ENCODE assay signal across 9 cellular contexts in genomic region chr7:143391462-143392404, GRCh38. TPM values are rescaled to one million over a fixed set of nuclear protein-coding genes. Genes with fewer than 3 reads are reported as not detected.
DNase-seq lines count a peak whose midpoint lies in the region; FAIRE-seq and TF ChIP-seq lines count a peak whose summit lies in the region.
"Had no signal": no experiment of that assay in that cellular context is flagged by ENCODE, and none has a peak within 500 bp of the region (broad histone marks: within the 10 kb centered on the region; RNA-seq: fewer than 3 reads in every experiment).

No MANE protein-coding gene starts in this region.

- H3K27ac Mint-ChIP-seq in endothelial cell (ENCODE audit: unreplicated experiment), result peak overlapping the region; percentile 71

- H3K27me3 Mint-ChIP-seq in endothelial cell (ENCODE audit: unreplicated experiment), result peaks cover 14% of the 10 kb centered on the region

- WGBS in mesodermal cell (ENCODE audit: insufficient coverage in 2 of 2), 2 experiments, result 89 to 94% methylated on average over 21 to 24 of the region's 24 CpGs
- 59 to 69% methylated on average over 14 to 23 of the region's 24 CpGs for WGBS in thyroid gland, 2 donors

- H3K27ac ChIP-seq in Peyer's patch, result peak overlapping the region; percentile 65 to 83 (median 75)
- peak overlapping the region; percentile 49 for H3K27ac ChIP-seq in mesodermal cell (ENCODE audit: low read depth, low read length, severe bottlenecking)
- H3K27ac ChIP-seq in thyroid gland, result peak overlapping the region; percentile 11 to 78 (median 68)
- H3K27ac ChIP-seq in effector memory CD4-positive, alpha-beta T cell (ENCODE audit: insufficient read depth, low read length, poor library complexity, severe bottlenecking), result no peak overlapping the region

- DNase-seq in Peyer's patch (peak in 2 of 3 donors; percentile 63 to 64), endothelial cell (ENCODE audit: low spot score) (no peak), thyroid gland (no peak), OCI-M1 (lab: John Stamatoyannopoulos, UW) (no peak), NCI-H526 (lab: John Stamatoyannopoulos, UW) (no peak), H54 (ENCODE audit: insufficient read length, low spot score) (no peak)
- DNase-seq in effector memory CD4-positive, alpha-beta T cell, result no peak
- DNase-seq: NCI-H774 had no signal

- H3K4me1 Mint-ChIP-seq in endothelial cell (ENCODE audit: unreplicated experiment), result peaks cover 40% of the 10 kb centered on the region

- no peak for TF ChIP-seq CTCF in Peyer's patch (IDR thresholded peaks at IDR 0.05)
- no peak for TF ChIP-seq CTCF in endothelial cell (IDR thresholded peaks at IDR 0.05; ENCODE audit: unreplicated experiment)
- no peak for TF ChIP-seq CTCF in thyroid gland (IDR thresholded peaks at IDR 0.05)

- H3K27me3 ChIP-seq in Peyer's patch, result no peaks in the 10 kb centered on the region
- H3K27me3 ChIP-seq in thyroid gland, result no peaks in the 10 kb centered on the region
- H3K27me3 ChIP-seq in effector memory CD4-positive, alpha-beta T cell (replicated peaks; ENCODE audit: control insufficient read depth, insufficient read depth, low read length, poor library complexity, severe bottlenecking), result no peaks in the 10 kb centered on the region

- H3K36me3 ChIP-seq in Peyer's patch (peaks cover 0 to 64% (median 0%) of the 10 kb centered on the region in 3 donors), mesodermal cell (ENCODE audit: control insufficient read depth, insufficient read depth, low read length) (peaks cover 56% of the 10 kb centered on the region), thyroid gland (peaks cover 14 to 34% of the 10 kb centered on the region in 2 donors)
- peaks cover 80% of the 10 kb centered on the region for H3K36me3 ChIP-seq in effector memory CD4-positive, alpha-beta T cell (ENCODE audit: control insufficient read depth, insufficient read depth, low read length)

- H3K4me1 ChIP-seq in Peyer's patch (peaks cover 0 to 61% (median 2%) of the 10 kb centered on the region in 4 donors), mesodermal cell (ENCODE audit: control insufficient read depth, insufficient read depth, low read length, poor library complexity, severe bottlenecking) (peaks cover 44% of the 10 kb centered on the region), thyroid gland (peaks cover 10 to 30% of the 10 kb centered on the region in 2 donors)
- H3K4me1 ChIP-seq in effector memory CD4-positive, alpha-beta T cell (ENCODE audit: control insufficient read depth, insufficient read depth, low read length, poor library complexity, severe bottlenecking), result peaks cover 2% of the 10 kb centered on the region

- no peak for FAIRE-seq in H54 (lab: Jason Lieb, UNC)

- H3K4me3 Mint-ChIP-seq in endothelial cell (ENCODE audit: unreplicated experiment), result peak overlapping the region; percentile 42

- intact Hi-C loops in thyroid gland (cut with DNase I), result no loop called here

- no peak for TF ChIP-seq POLR2A in Peyer's patch (IDR thresholded peaks at IDR 0.05)
- peak in 1 of 2 donors; percentile 7 for TF ChIP-seq POLR2A in thyroid gland (IDR thresholded peaks at IDR 0.05)
- no peak for TF ChIP-seq POLR2A in H54 (IDR thresholded peaks at IDR 0.05; ENCODE audit: low read depth, low read length)

- H3K9me3 Mint-ChIP-seq in endothelial cell (ENCODE audit: unreplicated experiment), result no peaks in the 10 kb centered on the region

- H3K36me3 Mint-ChIP-seq in endothelial cell (ENCODE audit: low read depth, unreplicated experiment), result peaks cover 21% of the 10 kb centered on the region

- H3K4me3 ChIP-seq in Peyer's patch, result no peak overlapping the region
- no peak overlapping the region for H3K4me3 ChIP-seq in mesodermal cell (ENCODE audit: extremely low read depth, insufficient read depth, low read length, poor library complexity, severe bottlenecking)
- H3K4me3 ChIP-seq in thyroid gland (replicated peaks in 1 of 3), result no peak overlapping the region
- no peak overlapping the region for H3K4me3 ChIP-seq in effector memory CD4-positive, alpha-beta T cell (ENCODE audit: insufficient read depth, low read depth, low read length, poor library complexity, severe bottlenecking)

- H3K9me3 ChIP-seq in Peyer's patch (no peaks in the 10 kb centered on the region), mesodermal cell (ENCODE audit: control insufficient read depth, low read length) (no peaks in the 10 kb centered on the region), thyroid gland (no peaks in the 10 kb centered on the region)
- H3K9me3 ChIP-seq in effector memory CD4-positive, alpha-beta T cell (ENCODE audit: control insufficient read depth, low read length), result no peaks in the 10 kb centered on the region

RNA-seq across cellular contexts. Expression of gene ZYX, which starts 10.6 kb away (rescaled TPM):
- total RNA-seq in Peyer's patch (10 to 100 TPM; 47.0 to 88.0 (median 55.9) TPM), endothelial cell (ENCODE audit: unreplicated experiment) (237 TPM), thyroid gland (10 to 100 TPM; 24.6 to 55.4 (median 31.3) TPM)
- polyA plus RNA-seq in mesodermal cell (2013, experiment 1 of 2), result 271 TPM
- polyA plus RNA-seq in mesodermal cell (2013, experiment 2 of 2), result 222 TPM

RNA-seq across cellular contexts. Expression of gene EPHA1, which starts 16.9 kb away (rescaled TPM):
- total RNA-seq in Peyer's patch (10 to 100 TPM; 52.5 to 81.3 (median 63.9) TPM), endothelial cell (ENCODE audit: unreplicated experiment) (7.1 TPM), thyroid gland (10 to 100 TPM in 3 of 4 donors, 1 to 10 TPM in 1; 7.5 to 22.4 (median 16.4) TPM)
- 1.0 TPM for polyA plus RNA-seq in mesodermal cell (2013, experiment 1 of 2)
- 1.5 TPM for polyA plus RNA-seq in mesodermal cell (2013, experiment 2 of 2)

RNA-seq across cellular contexts. Expression of gene FAM131B, which starts 29.2 kb away (rescaled TPM):
- total RNA-seq in Peyer's patch, result under 1 TPM in 3 of 4 donors, not detected in 1; 0.66 to 0.83 (median 0.80) TPM
- 1.0 TPM for total RNA-seq in endothelial cell (ENCODE audit: unreplicated experiment)
- polyA plus RNA-seq in mesodermal cell (2013, experiment 1 of 2), result 7.7 TPM
- polyA plus RNA-seq in mesodermal cell (2013, experiment 2 of 2), result 6.6 TPM
- under 1 TPM in 2 of 4 donors, not detected in 2; 0.11 to 0.54 TPM for total RNA-seq in thyroid gland

RNA-seq across cellular contexts. Expression of gene TAS2R60, which starts 51.5 kb away (rescaled TPM):
- total RNA-seq in Peyer's patch, result 1 to 10 TPM in 1 of 4 donors, not detected in 3; 1.3 TPM
- not detected for total RNA-seq in endothelial cell (ENCODE audit: unreplicated experiment)
- not detected for polyA plus RNA-seq in mesodermal cell (2013, experiment 1 of 2)
- polyA plus RNA-seq in mesodermal cell (2013, experiment 2 of 2), result not detected
- not detected for total RNA-seq in thyroid gland

Comparison
In these comparisons a context has a peak if more than half of its experiments do, and no peak if none do; other contexts are left out.
1. DNase-seq: peak in Peyer's patch (2 of 3); none in endothelial cell (single experiment), thyroid gland (0 of 2), OCI-M1 (single experiment), effector memory CD4-positive, alpha-beta T cell (0 of 3), NCI-H526 (0 of 2) and H54 (single experiment).